In the genomic region with DNA sequence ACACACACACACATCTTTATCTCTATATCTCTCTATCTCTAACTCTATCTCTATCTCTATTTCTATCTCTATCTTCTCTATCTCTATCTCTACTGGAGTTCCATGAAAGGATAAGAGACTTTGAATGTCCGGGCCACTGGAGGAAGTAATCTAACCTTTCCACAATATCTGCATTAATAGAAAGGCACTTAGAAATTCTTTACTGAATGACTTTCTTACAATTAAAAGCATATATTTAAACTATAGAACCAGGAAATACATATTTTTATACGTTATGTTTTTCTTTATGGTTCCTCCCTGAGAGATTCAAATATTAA, we compare ENCODE assay signal across 15 cellular contexts.
"Had no signal": no experiment of that assay in that cellular context is flagged by ENCODE, and none has a peak within 500 bp of the region (broad histone marks: within the 10 kb centered on the region; RNA-seq: fewer than 3 reads in every experiment).

No MANE protein-coding gene starts in this region.

- H3K4me3 Mint-ChIP-seq: activated naive CD8-positive, alpha-beta T cell treated with anti-CD3 and anti-CD28 coated beads for 36 hours; activated T-helper 1 cell treated with anti-CD3 and anti-CD28 coated beads, Interleukin-12 subunit alpha, Interleukin-12 subunit beta, Interleukin-2, Interleukin-4 antibody, amounts not matched to agents 30 ng/mL and 10 ng/mL and 1 ng/mL, durations not matched to agents 14 hours and 24 hours and 36 hours; memory B cell had no signal

- DNase-seq: activated naive CD8-positive, alpha-beta T cell treated with anti-CD3 and anti-CD28 coated beads for 36 hours; dorsolateral prefrontal cortex; posterior cingulate gyrus; retina; SJCRH30; stimulated activated CD4-positive, alpha-beta T cell treated with anti-CD3 and anti-CD28 coated beads, Interleukin-15, amount 100 ng/mL, for 24 hours; stimulated activated CD4-positive, alpha-beta T cell treated with anti-CD3 and anti-CD28 coated beads, Interleukin-4, amount 100 ng/mL, for 24 hours; stimulated activated naive CD8-positive, alpha-beta T cell treated with anti-CD3 and anti-CD28 coated beads, Interleukin-15, Interleukin-2, amounts not matched to agents 100 U/mL and 50 U/mL, for 24 hours; T-helper 1 cell; T1000; transverse colon had no signal

- H3K4me3 ChIP-seq: dorsolateral prefrontal cortex, SJCRH30, transverse colon had no signal

- H3K9me3 Mint-ChIP-seq: activated naive CD8-positive, alpha-beta T cell treated with anti-CD3 and anti-CD28 coated beads for 36 hours; activated T-helper 1 cell treated with anti-CD3 and anti-CD28 coated beads, Interleukin-12 subunit alpha, Interleukin-12 subunit beta, Interleukin-2, Interleukin-4 antibody, amounts not matched to agents 30 ng/mL and 10 ng/mL and 1 ng/mL, durations not matched to agents 14 hours and 24 hours and 36 hours; memory B cell had no signal

- H3K36me3 ChIP-seq: SJCRH30, transverse colon had no signal

- H3K36me3 Mint-ChIP-seq: activated naive CD8-positive, alpha-beta T cell treated with anti-CD3 and anti-CD28 coated beads for 36 hours; memory B cell had no signal

- H3K27ac ChIP-seq: dorsolateral prefrontal cortex, SJCRH30, transverse colon had no signal

- H3K27ac Mint-ChIP-seq: activated naive CD8-positive, alpha-beta T cell treated with anti-CD3 and anti-CD28 coated beads for 36 hours; activated T-helper 1 cell treated with anti-CD3 and anti-CD28 coated beads, Interleukin-12 subunit alpha, Interleukin-12 subunit beta, Interleukin-2, Interleukin-4 antibody, amounts not matched to agents 30 ng/mL and 10 ng/mL and 1 ng/mL, durations not matched to agents 14 hours and 24 hours and 36 hours; memory B cell had no signal

- ATAC-seq: activated CD4-positive, CD25-positive, alpha-beta regulatory T cell treated with anti-CD3 and anti-CD28 coated beads, Interleukin-2, amount 50 U/mL, for 24 hours; left lobe of liver; stimulated activated naive CD8-positive, alpha-beta T cell treated with anti-CD3 and anti-CD28 coated beads, Interleukin-15, Interleukin-2, amounts not matched to agents 100 U/mL and 50 U/mL, for 24 hours had no signal

- H3K27me3 ChIP-seq: SJCRH30, transverse colon had no signal
